8 cellular contexts compared by ENCODE assay signal in genomic region chr7:101172854-101173751, GRCh38. TPM values are rescaled to one million over a fixed set of nuclear protein-coding genes. Genes with fewer than 3 reads are reported as not detected.
DNase-seq lines count a peak whose midpoint lies in the region; ATAC-seq and TF ChIP-seq lines count a peak whose summit lies in the region.

No MANE protein-coding gene starts in this region.

- no peak overlapping the region for H3K27ac Mint-ChIP-seq in activated T-helper 2 cell treated with anti-CD3 and anti-CD28 coated beads, Interferon-gamma antibody, Interleukin-2, Interleukin-4, amounts not matched to agents 10 μg/mL and 5 μg/mL and 100 μg/mL, durations not matched to agents 14 hours and 24 hours and 36 hours

- peaks cover 80% of the 10 kb centered on the region for H3K27me3 Mint-ChIP-seq in activated T-helper 2 cell treated with anti-CD3 and anti-CD28 coated beads, Interferon-gamma antibody, Interleukin-2, Interleukin-4, amounts not matched to agents 10 μg/mL and 5 μg/mL and 100 μg/mL, durations not matched to agents 14 hours and 24 hours and 36 hours (ENCODE audit: low read depth)

- no peak overlapping the region for H3K4me3 Mint-ChIP-seq in activated T-helper 2 cell treated with anti-CD3 and anti-CD28 coated beads, Interferon-gamma antibody, Interleukin-2, Interleukin-4, amounts not matched to agents 10 μg/mL and 5 μg/mL and 100 μg/mL, durations not matched to agents 14 hours and 24 hours and 36 hours (ENCODE audit: low read depth)

- no peaks in the 10 kb centered on the region for H3K36me3 Mint-ChIP-seq in activated T-helper 2 cell treated with anti-CD3 and anti-CD28 coated beads, Interferon-gamma antibody, Interleukin-2, Interleukin-4, amounts not matched to agents 10 μg/mL and 5 μg/mL and 100 μg/mL, durations not matched to agents 14 hours and 24 hours and 36 hours (ENCODE audit: low read depth)

- no peak overlapping the region for H3K27ac ChIP-seq in stomach

- no peaks in the 10 kb centered on the region for H3K9me3 ChIP-seq in stomach

- no peaks in the 10 kb centered on the region for H3K36me3 ChIP-seq in stomach

- peak overlapping the region in 3 of 4 donors; percentile 4 to 35 (median 28) for H3K4me3 ChIP-seq in stomach

- whole genome bisulfite sequencing in stomach, 5 donors, result 2 to 4% (median 2%) methylated on average over 37 to 53 of the region's 53 CpGs

- intact Hi-C loops in stomach (cut with DNase I; ENCODE audit: low total_unique reads), result no loop called here
- intact Hi-C loops in activated T-helper 2 cell treated with anti-CD3 and anti-CD28 coated beads, Interferon-gamma antibody, Interleukin-2, Interleukin-4, amounts not matched to agents 10 μg/mL and 5 μg/mL and 100 μg/mL, durations not matched to agents 14 hours and 24 hours and 36 hours (cut with micrococcal nuclease), result no loop called here

- H3K27me3 ChIP-seq in stomach, result peaks cover 46 to 100% (median 100%) of the 10 kb centered on the region in 3 donors

- TF ChIP-seq RAD21 in Ishikawa (IDR thresholded peaks at IDR 0.05; ENCODE audit: low read depth), result no peak

- TF ChIP-seq POLR2A in stomach (IDR thresholded peaks at IDR 0.05), result no peak

- DNase-seq in COLO668 (lab: John Stamatoyannopoulos, UW; ENCODE audit: unreplicated experiment), result peak; percentile 87
- DNase-seq in activated CD8-positive, alpha-beta memory T cell treated with anti-CD3 and anti-CD28 coated beads, Interleukin-2, amount 50 U/mL, for 48 hours, result peak; percentile 73
- DNase-seq in hepatic stellate cell (ENCODE audit: low spot score), result peak; percentile 87
- peak; percentile 85 for DNase-seq in stomach
- no peak for DNase-seq in activated T-helper 2 cell treated with anti-CD3 and anti-CD28 coated beads, Interferon-gamma antibody, Interleukin-2, Interleukin-4, amounts not matched to agents 10 μg/mL and 5 μg/mL and 100 μg/mL, durations not matched to agents 14 hours and 24 hours and 36 hours (ENCODE audit: low spot score)

- H3K4me1 ChIP-seq in stomach, result peaks cover 25 to 51% (median 47%) of the 10 kb centered on the region in 4 donors

- H3K9me3 Mint-ChIP-seq in activated T-helper 2 cell treated with anti-CD3 and anti-CD28 coated beads, Interferon-gamma antibody, Interleukin-2, Interleukin-4, amounts not matched to agents 10 μg/mL and 5 μg/mL and 100 μg/mL, durations not matched to agents 14 hours and 24 hours and 36 hours, result no peaks in the 10 kb centered on the region

- no peak for ATAC-seq in GM18520 (IDR thresholded peaks at IDR 0.05; ENCODE audit: unreplicated experiment)
- no peak for ATAC-seq in HG02840 (IDR thresholded peaks at IDR 0.05; ENCODE audit: low FRiP score, unreplicated experiment)

- peaks cover 39% of the 10 kb centered on the region for H3K4me1 Mint-ChIP-seq in activated T-helper 2 cell treated with anti-CD3 and anti-CD28 coated beads, Interferon-gamma antibody, Interleukin-2, Interleukin-4, amounts not matched to agents 10 μg/mL and 5 μg/mL and 100 μg/mL, durations not matched to agents 14 hours and 24 hours and 36 hours (ENCODE audit: low read depth)

- TF ChIP-seq CTCF in stomach (IDR thresholded peaks at IDR 0.05), result no peak

- no peak for TF ChIP-seq EP300 in Ishikawa (IDR thresholded peaks at IDR 0.05; ENCODE audit: borderline replicate concordance)
- TF ChIP-seq EP300 in stomach (IDR thresholded peaks at IDR 0.05), result no peak

TF ChIP-seq in Ishikawa, 13 proteins besides CTCF, POLR2A, EP300 and RAD21:
- peak; percentile 19; the same call in 1 of the 2 replicates for TF ChIP-seq USF1 (IDR thresholded peaks at IDR 0.05)
- TF ChIP-seq NFIC (IDR thresholded peaks at IDR 0.05), result peak; percentile 95
- TF ChIP-seq TAF1 (IDR thresholded peaks at IDR 0.05; ENCODE audit: low read depth), result no peak
- TF ChIP-seq CEBPB (IDR thresholded peaks at IDR 0.05), result no peak
- peak; percentile 81 for TF ChIP-seq ZBTB7A (IDR thresholded peaks at IDR 0.05; ENCODE audit: low read depth)
- no peak for TF ChIP-seq REST (IDR thresholded peaks at IDR 0.05; ENCODE audit: low read depth)
- peak; percentile 84 for TF ChIP-seq MAX (IDR thresholded peaks at IDR 0.05)
- 0 out of 2 replicates have a peak, but pooled peaks have one; percentile 42 for TF ChIP-seq TCF12 (IDR thresholded peaks at IDR 0.05; ENCODE audit: low read depth)

RNA-seq across cellular contexts. Expression of gene NAT16, which starts 7.0 kb away (rescaled TPM):
- total RNA-seq in stomach, result not detected
- polyA plus RNA-seq in stomach, result under 1 TPM in 1 of 3 donors, not detected in 2; 0.05 TPM
- not detected in 2 replicates for total RNA-seq in activated T-helper 2 cell treated with anti-CD3 and anti-CD28 coated beads, Interferon-gamma antibody, Interleukin-2, Interleukin-4, amounts not matched to agents 10 μg/mL and 5 μg/mL and 100 μg/mL, durations not matched to agents 14 hours and 24 hours and 36 hours

RNA-seq across cellular contexts. Expression of gene VGF, which starts 7.7 kb away (rescaled TPM):
- total RNA-seq in stomach, result 1 to 10 TPM in 1 of 5 donors, under 1 TPM in 1, not detected in 3; 0.55 to 5.8 TPM
- under 1 TPM in 2 of 3 donors, not detected in 1; 0.15 to 0.75 TPM for polyA plus RNA-seq in stomach
- total RNA-seq in activated T-helper 2 cell treated with anti-CD3 and anti-CD28 coated beads, Interferon-gamma antibody, Interleukin-2, Interleukin-4, amounts not matched to agents 10 μg/mL and 5 μg/mL and 100 μg/mL, durations not matched to agents 14 hours and 24 hours and 36 hours, result 0.23 and 0.41 TPM in 2 replicates

RNA-seq across cellular contexts. Expression of gene AP1S1, which starts 18.8 kb away (rescaled TPM):
- 10 to 100 TPM in 3 of 5 donors, 1 to 10 TPM in 1, not detected in 1; 2.7 to 54.9 (median 17.6) TPM for total RNA-seq in stomach
- 10 to 100 TPM; 34.7 to 71.2 (median 62.3) TPM for polyA plus RNA-seq in stomach
- total RNA-seq in activated T-helper 2 cell treated with anti-CD3 and anti-CD28 coated beads, Interferon-gamma antibody, Interleukin-2, Interleukin-4, amounts not matched to agents 10 μg/mL and 5 μg/mL and 100 μg/mL, durations not matched to agents 14 hours and 24 hours and 36 hours, result 41.8 and 42.8 TPM in 2 replicates

RNA-seq across cellular contexts. Expression of gene MOGAT3, which starts 27.7 kb away (rescaled TPM):
- total RNA-seq in stomach, result 1 to 10 TPM in 2 of 5 donors, not detected in 3; 1.7 to 2.3 TPM
- not detected for polyA plus RNA-seq in stomach
- total RNA-seq in activated T-helper 2 cell treated with anti-CD3 and anti-CD28 coated beads, Interferon-gamma antibody, Interleukin-2, Interleukin-4, amounts not matched to agents 10 μg/mL and 5 μg/mL and 100 μg/mL, durations not matched to agents 14 hours and 24 hours and 36 hours, result not detected in 2 replicates

RNA-seq across cellular contexts. Expression of gene PLOD3, which starts 44.3 kb away (rescaled TPM):
- total RNA-seq in stomach, result 100 to 1,000 TPM in 1 of 5 donors, 10 to 100 TPM in 4; 23.1 to 260 (median 46.7) TPM
- polyA plus RNA-seq in stomach, result 10 to 100 TPM; 12.4 to 32.4 (median 30.1) TPM
- 75.5 and 82.8 TPM in 2 replicates for total RNA-seq in activated T-helper 2 cell treated with anti-CD3 and anti-CD28 coated beads, Interferon-gamma antibody, Interleukin-2, Interleukin-4, amounts not matched to agents 10 μg/mL and 5 μg/mL and 100 μg/mL, durations not matched to agents 14 hours and 24 hours and 36 hours
